14 cellular contexts compared by ENCODE assay signal in the genomic region with DNA sequence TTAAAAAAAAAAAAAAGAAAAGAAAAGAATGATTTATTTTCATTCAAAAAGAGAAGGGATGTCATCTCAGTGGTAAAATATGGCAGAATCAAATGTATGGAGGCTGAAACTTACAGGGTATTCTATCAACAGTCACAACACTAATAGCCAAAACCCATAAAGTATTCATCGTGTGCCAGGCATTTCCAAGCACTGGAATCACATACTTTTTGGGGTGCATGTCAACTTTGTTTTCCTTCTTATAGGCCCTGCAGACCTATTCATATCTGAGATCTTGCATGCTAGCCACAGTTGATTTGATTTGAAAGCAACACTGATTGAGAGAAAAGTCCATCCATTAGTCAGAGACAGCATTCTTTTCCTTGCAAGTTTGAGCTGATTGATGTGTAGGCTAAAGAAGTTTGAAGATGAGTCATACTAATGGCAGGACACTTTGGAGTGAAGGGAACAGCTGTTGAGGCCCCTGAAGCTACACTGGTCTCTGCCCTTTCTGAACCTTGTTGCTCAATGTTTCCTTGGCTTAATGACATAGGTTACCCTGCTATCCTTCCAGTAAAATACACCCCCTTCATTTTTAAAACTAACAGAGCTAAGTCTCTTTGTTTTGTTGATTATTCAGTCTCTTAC. TPM values are rescaled to one million over a fixed set of nuclear protein-coding genes. Genes with fewer than 3 reads are reported as not detected.
DNase-seq lines count a peak whose midpoint lies in the region; ATAC-seq and TF ChIP-seq lines count a peak whose summit lies in the region.
"Had no signal": no experiment of that assay in that cellular context is flagged by ENCODE, and none has a peak within 500 bp of the region (broad histone marks: within the 10 kb centered on the region; RNA-seq: fewer than 3 reads in every experiment).

No MANE protein-coding gene starts in this region.

- in situ Hi-C loops in SK-MEL-5 (cut with HindIII; ENCODE audit: low pct_unique_long_range_greater_than_20kb, low sequenced_read_pairs), result no loop called here

- no peak for TF ChIP-seq CTCF in fibroblast of pulmonary artery (IDR thresholded peaks at IDR 0.05; ENCODE audit: low read length, missing control alignments)

- DNase-seq in GM03348 (ENCODE audit: low spot score), result peak; percentile 57
- DNase-seq in SK-MEL-5 (ENCODE audit: low read depth, low spot score), result peak; percentile 41
- DNase-seq in fibroblast of pulmonary artery (ENCODE audit: low read depth), result peak; percentile 59
- peak; percentile 88 for DNase-seq in renal cortical epithelial cell (ENCODE audit: low read depth)
- DNase-seq in SHP77 (lab: John Stamatoyannopoulos, UW), result no peak
- DNase-seq: activated CD4-positive, alpha-beta T cell treated with anti-CD3 and anti-CD28 coated beads, Interleukin-2, amount 50 U/mL, for 48 hours; midbrain; NCI-H2227 treated with DMSO at 0.1 percent for 48 hours; small intestine; stimulated activated CD8-positive, alpha-beta memory T cell treated with anti-CD3 and anti-CD28 coated beads, Interleukin-4, amount 100 ng/mL, for 48 hours had no signal

- no peak overlapping the region for H3K4me3 ChIP-seq in fibroblast of pulmonary artery (replicated peaks; ENCODE audit: low read depth, low read length)
- H3K4me3 ChIP-seq: SK-N-MC had no signal

- ATAC-seq in GM21526 (IDR thresholded peaks at IDR 0.05; ENCODE audit: low FRiP score, unreplicated experiment), result no peak
- ATAC-seq in HG03039 (IDR thresholded peaks at IDR 0.05; ENCODE audit: unreplicated experiment), result no peak
- no peak for ATAC-seq in HG02938 (IDR thresholded peaks at IDR 0.05; ENCODE audit: unreplicated experiment)

RNA-seq across cellular contexts. Expression of gene KATNAL2, which starts 22.0 kb away (rescaled TPM):
- 9.5 and 10.0 TPM in 2 replicates for total RNA-seq in SK-MEL-5 (2014; rRNA removed; shearing (Covaris generic))
- polyA plus RNA-seq in SK-MEL-5 (2015; cell fraction: cytosol; rRNA removed), result 4.2 and 5.3 TPM in 2 replicates
- 94.8 and 119 TPM in 2 replicates for polyA plus RNA-seq in SK-MEL-5 (2015; cell fraction: nucleus; rRNA removed)
- 0.52 and 10.3 TPM in 2 replicates for total RNA-seq in renal cortical epithelial cell

RNA-seq across cellular contexts. Expression of gene PIAS2, which starts 22.1 kb away (rescaled TPM):
- 29.0 and 32.3 TPM in 2 replicates for total RNA-seq in SK-MEL-5 (2014; rRNA removed; shearing (Covaris generic))
- polyA plus RNA-seq in SK-MEL-5 (2015; cell fraction: cytosol; rRNA removed), result 14.7 and 16.8 TPM in 2 replicates
- 33.1 and 38.1 TPM in 2 replicates for polyA plus RNA-seq in SK-MEL-5 (2015; cell fraction: nucleus; rRNA removed)
- total RNA-seq in renal cortical epithelial cell, result 10.6 and 36.4 TPM in 2 replicates

Comparison
In these comparisons a context has a peak if more than half of its experiments do, and no peak if none do; other contexts are left out.
1. DNase-seq: peak in GM03348 (single experiment), SK-MEL-5 (single experiment), fibroblast of pulmonary artery (single experiment) and renal cortical epithelial cell (single experiment); none in SHP77 (0 of 2).